1 cellular context compared by ENCODE assay signal in genomic region chr4:188042191-188042590, GRCh38.
TF ChIP-seq lines count a peak whose summit lies in the region.

No MANE protein-coding gene starts in this region.

TF ChIP-seq in GM23338, 12 proteins besides CTCF, POLR2A, EP300 and RAD21 (continued from another document):
- TF ChIP-seq ETS1 (IDR thresholded peaks at IDR 0.05) (no peak), REST (IDR thresholded peaks at IDR 0.05; ENCODE audit: unreplicated experiment) (no peak), NANOG (IDR thresholded peaks at IDR 0.05; ENCODE audit: borderline replicate concordance) (no peak), EZH2phosphoT487 (IDR thresholded peaks at IDR 0.05; ENCODE audit: unreplicated experiment) (no peak), POLR2AphosphoS5 (IDR thresholded peaks at IDR 0.05; ENCODE audit: low read depth) (no peak), ZNF331 (CRISPR knock-in tag; IDR thresholded peaks at IDR 0.05; ENCODE audit: low read depth) (no peak)
